Comparison of ENCODE assay signal across 1 cellular context in the genomic region with DNA sequence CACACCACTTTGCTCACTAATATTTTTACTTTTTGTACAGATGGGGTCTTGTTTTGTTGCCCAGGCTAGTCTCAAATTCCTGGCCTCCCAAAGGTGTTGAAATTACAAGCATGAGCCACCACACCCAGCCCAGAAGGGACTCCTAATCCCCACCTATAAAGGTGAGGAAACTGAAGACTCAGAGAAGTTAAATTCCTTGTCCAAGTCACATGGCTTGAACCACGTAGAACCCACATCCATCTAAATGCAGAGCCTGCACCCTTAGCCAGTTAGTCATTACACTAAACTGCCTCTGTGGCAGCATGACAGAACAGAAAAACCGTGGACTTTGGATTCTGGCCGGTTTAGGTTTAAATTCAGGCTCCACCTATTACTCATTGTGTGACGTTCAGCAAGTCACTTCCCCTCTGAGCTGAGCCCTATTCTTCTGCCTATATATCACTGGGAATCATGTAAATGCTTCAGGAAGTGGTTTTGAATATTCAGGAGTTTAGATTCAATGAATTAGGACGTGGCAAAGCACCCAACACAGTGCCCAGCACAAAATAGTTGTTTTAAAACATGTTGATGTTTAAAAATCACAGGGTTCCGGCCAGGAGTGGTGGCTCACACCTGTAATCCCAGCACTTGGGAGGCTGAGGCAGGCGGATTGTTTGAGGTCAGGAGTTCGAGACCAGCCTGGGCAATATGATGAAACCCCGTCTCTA.
TF ChIP-seq lines count a peak whose summit lies in the region.

No MANE protein-coding gene starts in this region.

TF ChIP-seq in HepG2, 621 proteins besides CTCF, POLR2A, EP300 and RAD21 (continued from another document and continues in another):
- no peak for TF ChIP-seq ZNF597 (CRISPR knock-in tag; IDR thresholded peaks at IDR 0.05)
- no peak for TF ChIP-seq MAZ (IDR thresholded peaks at IDR 0.05; ENCODE audit: borderline replicate concordance, low read depth, low read length)
- no peak for TF ChIP-seq MAZ (CRISPR knock-in tag; IDR thresholded peaks at IDR 0.05; ENCODE audit: low read depth)
- TF ChIP-seq, protein P1, sequence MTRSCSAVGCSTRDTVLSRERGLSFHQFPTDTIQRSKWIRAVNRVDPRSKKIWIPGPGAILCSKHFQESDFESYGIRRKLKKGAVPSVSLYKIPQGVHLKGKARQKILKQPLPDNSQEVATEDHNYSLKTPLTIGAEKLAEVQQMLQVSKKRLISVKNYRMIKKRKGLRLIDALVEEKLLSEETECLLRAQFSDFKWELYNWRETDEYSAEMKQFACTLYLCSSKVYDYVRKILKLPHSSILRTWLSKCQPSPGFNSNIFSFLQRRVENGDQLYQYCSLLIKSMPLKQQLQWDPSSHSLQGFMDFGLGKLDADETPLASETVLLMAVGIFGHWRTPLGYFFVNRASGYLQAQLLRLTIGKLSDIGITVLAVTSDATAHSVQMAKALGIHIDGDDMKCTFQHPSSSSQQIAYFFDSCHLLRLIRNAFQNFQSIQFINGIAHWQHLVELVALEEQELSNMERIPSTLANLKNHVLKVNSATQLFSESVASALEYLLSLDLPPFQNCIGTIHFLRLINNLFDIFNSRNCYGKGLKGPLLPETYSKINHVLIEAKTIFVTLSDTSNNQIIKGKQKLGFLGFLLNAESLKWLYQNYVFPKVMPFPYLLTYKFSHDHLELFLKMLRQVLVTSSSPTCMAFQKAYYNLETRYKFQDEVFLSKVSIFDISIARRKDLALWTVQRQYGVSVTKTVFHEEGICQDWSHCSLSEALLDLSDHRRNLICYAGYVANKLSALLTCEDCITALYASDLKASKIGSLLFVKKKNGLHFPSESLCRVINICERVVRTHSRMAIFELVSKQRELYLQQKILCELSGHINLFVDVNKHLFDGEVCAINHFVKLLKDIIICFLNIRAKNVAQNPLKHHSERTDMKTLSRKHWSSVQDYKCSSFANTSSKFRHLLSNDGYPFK (CRISPR knock-in tag; IDR thresholded peaks at IDR 0.05; ENCODE audit: borderline replicate concordance), result no peak
- TF ChIP-seq ADNP (CRISPR knock-in tag; IDR thresholded peaks at IDR 0.05), result no peak
- TF ChIP-seq PBX3 (CRISPR knock-in tag; IDR thresholded peaks at IDR 0.05; ENCODE audit: borderline replicate concordance), result no peak
- TF ChIP-seq SMC3 (IDR thresholded peaks at IDR 0.05; ENCODE audit: low read length), result peak; percentile 39; the same call in 1 of the 2 replicates
- TF ChIP-seq FOXJ3 (CRISPR knock-in tag; IDR thresholded peaks at IDR 0.05; ENCODE audit: borderline replicate concordance), result no peak
- TF ChIP-seq MAF1 (CRISPR knock-in tag; IDR thresholded peaks at IDR 0.05; ENCODE audit: borderline replicate concordance), result no peak
- TF ChIP-seq TBL1XR1 (IDR thresholded peaks at IDR 0.05; ENCODE audit: borderline replicate concordance, low read length, partially characterized antibody), result no peak
- TF ChIP-seq HOXA7 (CRISPR knock-in tag; IDR thresholded peaks at IDR 0.05), result no peak
- TF ChIP-seq NFE2L1 (CRISPR knock-in tag; IDR thresholded peaks at IDR 0.05; ENCODE audit: borderline replicate concordance), result no peak
- TF ChIP-seq ZNF276 (CRISPR knock-in tag; IDR thresholded peaks at IDR 0.05; ENCODE audit: low read depth), result no peak
- TF ChIP-seq HDAC6 (IDR thresholded peaks at IDR 0.05; ENCODE audit: low read depth, low read length), result no peak
- TF ChIP-seq AGO1 (IDR thresholded peaks at IDR 0.05; ENCODE audit: low read depth, low read length, poor library complexity, severe bottlenecking), result no peak
- TF ChIP-seq ZNF207 (IDR thresholded peaks at IDR 0.05; ENCODE audit: borderline replicate concordance), result no peak
- TF ChIP-seq ZFP36L1 (CRISPR knock-in tag; IDR thresholded peaks at IDR 0.05), result no peak; the same call in 1 of the 2 replicates
- TF ChIP-seq ZNF557 (CRISPR knock-in tag; IDR thresholded peaks at IDR 0.05), result 0 out of 2 replicates have a peak, but pooled peaks have one; percentile 29
- no peak for TF ChIP-seq ZXDC (CRISPR knock-in tag; IDR thresholded peaks at IDR 0.05)
- no peak for TF ChIP-seq KDM5B (CRISPR knock-in tag; IDR thresholded peaks at IDR 0.05; ENCODE audit: borderline replicate concordance)
- TF ChIP-seq, protein P2, sequence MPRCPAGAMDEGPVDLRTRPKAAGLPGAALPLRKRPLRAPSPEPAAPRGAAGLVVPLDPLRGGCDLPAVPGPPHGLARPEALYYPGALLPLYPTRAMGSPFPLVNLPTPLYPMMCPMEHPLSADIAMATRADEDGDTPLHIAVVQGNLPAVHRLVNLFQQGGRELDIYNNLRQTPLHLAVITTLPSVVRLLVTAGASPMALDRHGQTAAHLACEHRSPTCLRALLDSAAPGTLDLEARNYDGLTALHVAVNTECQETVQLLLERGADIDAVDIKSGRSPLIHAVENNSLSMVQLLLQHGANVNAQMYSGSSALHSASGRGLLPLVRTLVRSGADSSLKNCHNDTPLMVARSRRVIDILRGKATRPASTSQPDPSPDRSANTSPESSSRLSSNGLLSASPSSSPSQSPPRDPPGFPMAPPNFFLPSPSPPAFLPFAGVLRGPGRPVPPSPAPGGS (CRISPR knock-in tag; IDR thresholded peaks at IDR 0.05), result no peak
- TF ChIP-seq, protein P3, sequence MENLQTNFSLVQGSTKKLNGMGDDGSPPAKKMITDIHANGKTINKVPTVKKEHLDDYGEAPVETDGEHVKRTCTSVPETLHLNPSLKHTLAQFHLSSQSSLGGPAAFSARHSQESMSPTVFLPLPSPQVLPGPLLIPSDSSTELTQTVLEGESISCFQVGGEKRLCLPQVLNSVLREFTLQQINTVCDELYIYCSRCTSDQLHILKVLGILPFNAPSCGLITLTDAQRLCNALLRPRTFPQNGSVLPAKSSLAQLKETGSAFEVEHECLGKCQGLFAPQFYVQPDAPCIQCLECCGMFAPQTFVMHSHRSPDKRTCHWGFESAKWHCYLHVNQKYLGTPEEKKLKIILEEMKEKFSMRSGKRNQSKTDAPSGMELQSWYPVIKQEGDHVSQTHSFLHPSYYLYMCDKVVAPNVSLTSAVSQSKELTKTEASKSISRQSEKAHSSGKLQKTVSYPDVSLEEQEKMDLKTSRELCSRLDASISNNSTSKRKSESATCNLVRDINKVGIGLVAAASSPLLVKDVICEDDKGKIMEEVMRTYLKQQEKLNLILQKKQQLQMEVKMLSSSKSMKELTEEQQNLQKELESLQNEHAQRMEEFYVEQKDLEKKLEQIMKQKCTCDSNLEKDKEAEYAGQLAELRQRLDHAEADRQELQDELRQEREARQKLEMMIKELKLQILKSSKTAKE (CRISPR knock-in tag; IDR thresholded peaks at IDR 0.05; ENCODE audit: borderline replicate concordance), result no peak
- TF ChIP-seq, protein P4, sequence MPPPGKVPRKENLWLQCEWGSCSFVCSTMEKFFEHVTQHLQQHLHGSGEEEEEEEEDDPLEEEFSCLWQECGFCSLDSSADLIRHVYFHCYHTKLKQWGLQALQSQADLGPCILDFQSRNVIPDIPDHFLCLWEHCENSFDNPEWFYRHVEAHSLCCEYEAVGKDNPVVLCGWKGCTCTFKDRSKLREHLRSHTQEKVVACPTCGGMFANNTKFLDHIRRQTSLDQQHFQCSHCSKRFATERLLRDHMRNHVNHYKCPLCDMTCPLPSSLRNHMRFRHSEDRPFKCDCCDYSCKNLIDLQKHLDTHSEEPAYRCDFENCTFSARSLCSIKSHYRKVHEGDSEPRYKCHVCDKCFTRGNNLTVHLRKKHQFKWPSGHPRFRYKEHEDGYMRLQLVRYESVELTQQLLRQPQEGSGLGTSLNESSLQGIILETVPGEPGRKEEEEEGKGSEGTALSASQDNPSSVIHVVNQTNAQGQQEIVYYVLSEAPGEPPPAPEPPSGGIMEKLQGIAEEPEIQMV (CRISPR knock-in tag; IDR thresholded peaks at IDR 0.05; ENCODE audit: low read depth), result no peak
- peak; percentile 34; the same call in 1 of the 2 replicates for TF ChIP-seq TARDBP (CRISPR knock-in tag; IDR thresholded peaks at IDR 0.05)
- TF ChIP-seq ARID3A (IDR thresholded peaks at IDR 0.05; ENCODE audit: low read depth, low read length), result no peak
- no peak for TF ChIP-seq TBX3 (IDR thresholded peaks at IDR 0.05; ENCODE audit: borderline replicate concordance)
- TF ChIP-seq NFE2L2 (IDR thresholded peaks at IDR 0.05; ENCODE audit: low read length), result peak; percentile 71
- no peak for TF ChIP-seq NAIF1 (CRISPR knock-in tag; IDR thresholded peaks at IDR 0.05; ENCODE audit: borderline replicate concordance)
- no peak for TF ChIP-seq NFRKB (IDR thresholded peaks at IDR 0.05)
- TF ChIP-seq DRAP1 (CRISPR knock-in tag; IDR thresholded peaks at IDR 0.05), result peak; percentile 88
- no peak for TF ChIP-seq THAP11 (CRISPR knock-in tag; IDR thresholded peaks at IDR 0.05)
- no peak for TF ChIP-seq BRCA1 (CRISPR knock-in tag; IDR thresholded peaks at IDR 0.05)
- peak; percentile 39; the same call in 1 of the 2 replicates for TF ChIP-seq YEATS2 (CRISPR knock-in tag; IDR thresholded peaks at IDR 0.05; ENCODE audit: borderline replicate concordance)
- no peak for TF ChIP-seq ZNF879 (CRISPR knock-in tag; IDR thresholded peaks at IDR 0.05)
- TF ChIP-seq ZNF530 (CRISPR knock-in tag; IDR thresholded peaks at IDR 0.05; ENCODE audit: low read depth), result no peak
- TF ChIP-seq, protein P5, sequence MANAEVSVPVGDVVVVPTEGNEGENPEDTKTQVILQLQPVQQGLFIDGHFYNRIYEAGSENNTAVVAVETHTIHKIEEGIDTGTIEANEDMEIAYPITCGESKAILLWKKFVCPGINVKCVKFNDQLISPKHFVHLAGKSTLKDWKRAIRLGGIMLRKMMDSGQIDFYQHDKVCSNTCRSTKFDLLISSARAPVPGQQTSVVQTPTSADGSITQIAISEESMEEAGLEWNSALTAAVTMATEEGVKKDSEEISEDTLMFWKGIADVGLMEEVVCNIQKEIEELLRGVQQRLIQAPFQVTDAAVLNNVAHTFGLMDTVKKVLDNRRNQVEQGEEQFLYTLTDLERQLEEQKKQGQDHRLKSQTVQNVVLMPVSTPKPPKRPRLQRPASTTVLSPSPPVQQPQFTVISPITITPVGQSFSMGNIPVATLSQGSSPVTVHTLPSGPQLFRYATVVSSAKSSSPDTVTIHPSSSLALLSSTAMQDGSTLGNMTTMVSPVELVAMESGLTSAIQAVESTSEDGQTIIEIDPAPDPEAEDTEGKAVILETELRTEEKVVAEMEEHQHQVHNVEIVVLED (CRISPR knock-in tag; IDR thresholded peaks at IDR 0.05; ENCODE audit: borderline replicate concordance), result no peak
- peak; percentile 78 for TF ChIP-seq MED1 (CRISPR knock-in tag; IDR thresholded peaks at IDR 0.05)
- no peak for TF ChIP-seq GABPA (IDR thresholded peaks at IDR 0.05; ENCODE audit: low read depth, low read length)
- TF ChIP-seq GABPA (CRISPR knock-in tag; IDR thresholded peaks at IDR 0.05; ENCODE audit: low read depth), result peak; percentile 65
